ENCODE assay signal across 13 cellular contexts in the genomic region with DNA sequence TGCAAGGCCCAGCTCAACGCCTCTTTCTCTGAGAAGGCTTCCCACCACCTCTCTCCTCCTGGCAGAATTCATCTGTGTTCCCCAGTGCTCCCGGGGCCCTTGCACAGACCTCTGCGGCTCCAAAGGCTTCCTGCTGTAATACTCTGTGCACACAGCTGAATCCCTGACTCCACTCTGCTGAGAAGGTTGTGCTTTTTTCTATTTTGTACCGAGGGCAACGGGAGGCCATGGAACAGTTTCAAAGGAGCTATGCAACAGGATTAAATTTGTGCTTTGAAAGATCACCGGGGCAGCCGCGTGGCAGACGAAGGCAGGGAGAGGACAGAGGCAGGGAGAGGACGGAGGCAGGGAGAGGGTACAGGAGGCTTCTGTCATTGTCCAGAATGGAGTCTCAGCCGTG. TPM values are rescaled to one million over a fixed set of nuclear protein-coding genes. Genes with fewer than 3 reads are reported as not detected.
"Had no signal": no experiment of that assay in that cellular context is flagged by ENCODE, and none has a peak within 500 bp of the region (broad histone marks: within the 10 kb centered on the region; RNA-seq: fewer than 3 reads in every experiment).

No MANE protein-coding gene starts in this region.

- H3K27ac Mint-ChIP-seq: activated naive CD8-positive, alpha-beta T cell; activated T-cell treated with anti-CD3 and anti-CD28 coated beads, Interleukin-2, amount 50 U/mL, for 24 hours had no signal

- H3K4me1 ChIP-seq: sigmoid colon had no signal

- H3K27ac ChIP-seq: esophagus squamous epithelium, heart left ventricle, prostate gland, sigmoid colon had no signal

- H3K9me3 ChIP-seq: esophagus squamous epithelium, heart left ventricle, prostate gland, sigmoid colon had no signal

- H3K4me3 ChIP-seq: esophagus squamous epithelium, heart left ventricle, prostate gland, sigmoid colon had no signal

- H3K9me3 Mint-ChIP-seq: activated T-cell treated with anti-CD3 and anti-CD28 coated beads, Interleukin-2, amount 50 U/mL, for 24 hours had no signal

- H3K27me3 ChIP-seq: sigmoid colon had no signal

- ATAC-seq: heart left ventricle; stimulated activated naive CD8-positive, alpha-beta T cell treated with anti-CD3 and anti-CD28 coated beads, Interleukin-15, Interleukin-2, amounts not matched to agents 100 U/mL and 50 U/mL, for 24 hours had no signal

- DNase-seq: activated CD4-positive, alpha-beta T cell treated with anti-CD3 and anti-CD28 coated beads, Interleukin-2, amount 50 U/mL, for 4 hours; activated CD4-positive, CD25-positive, alpha-beta regulatory T cell treated with anti-CD3 and anti-CD28 coated beads, Interleukin-2, amount 50 U/mL, for 72 hours; activated effector memory CD4-positive, alpha-beta T cell treated with Interleukin-2 at 50 U/mL for 16 hours; activated T-cell treated with anti-CD3 and anti-CD28 coated beads, Interleukin-2, amount 50 U/mL, for 24 hours; esophagus squamous epithelium; foreskin fibroblast; sigmoid colon; stimulated activated CD4-positive, alpha-beta T cell treated with anti-CD3 and anti-CD28 coated beads, Interleukin-2, amount 100 ng/mL, for 48 hours; stimulated activated naive CD8-positive, alpha-beta T cell treated with anti-CD3 and anti-CD28 coated beads, Interleukin-15, Interleukin-2, amounts not matched to agents 100 U/mL and 50 U/mL, for 24 hours had no signal

- H3K36me3 ChIP-seq: esophagus squamous epithelium, heart left ventricle, prostate gland, sigmoid colon had no signal

- H3K36me3 Mint-ChIP-seq: activated naive CD8-positive, alpha-beta T cell had no signal

- H3K4me3 Mint-ChIP-seq: activated naive CD8-positive, alpha-beta T cell; activated T-cell treated with anti-CD3 and anti-CD28 coated beads, Interleukin-2, amount 50 U/mL, for 24 hours had no signal

RNA-seq across cellular contexts. Expression of a gene that starts 49.2 kb away (rescaled TPM):
- total RNA-seq: T-helper 2 cell treated with Interferon-gamma antibody and Interleukin-4, amounts not matched to agents 100 ng/mL and 5 ng/mL, for 36 hours had no signal
